In genomic region chr15:92003515-92004067, GRCh38 we compare ENCODE assay signal across 28 cellular contexts.
"Had no signal": no experiment of that assay in that cellular context is flagged by ENCODE, and none has a peak within 500 bp of the region (broad histone marks: within the 10 kb centered on the region; RNA-seq: fewer than 3 reads in every experiment).

No MANE protein-coding gene starts in this region.

- H3K4me1 ChIP-seq: SJCRH30 had no signal

- ATAC-seq: activated CD8-positive, alpha-beta T cell treated with anti-CD3 and anti-CD28 coated beads, Interleukin-2, amount 10 ng/mL, durations not matched to agents 7 days and 5 days had no signal

- H3K27ac ChIP-seq: ascending aorta, cardiac muscle cell, PC-9, RWPE1, SJCRH30, SK-N-MC had no signal

- H2AFZ ChIP-seq: PC-9 had no signal

- H3K27ac Mint-ChIP-seq: activated CD4-positive, alpha-beta T cell treated with anti-CD3 and anti-CD28 coated beads, Interleukin-2, amount 10 ng/mL, durations not matched to agents 24 days and 14 days; activated CD8-positive, alpha-beta T cell treated with anti-CD3 and anti-CD28 coated beads, Interleukin-2, amount 10 ng/mL, durations not matched to agents 7 days and 5 days; activated naive CD4-positive, alpha-beta T cell treated with anti-CD3 and anti-CD28 coated beads, Interleukin-2, amount 50 U/mL, for 24 hours; activated naive CD8-positive, alpha-beta T cell treated with anti-CD3 and anti-CD28 coated beads, Interleukin-2, amount 10 ng/mL, durations not matched to agents 7 days and 5 days; activated T-cell treated with anti-CD3 and anti-CD28 coated beads, Interleukin-2, amount 50 U/mL, for 24 hours; activated T-helper 2 cell treated with anti-CD3 and anti-CD28 coated beads, Interferon-gamma antibody, Interleukin-2, Interleukin-4, amounts not matched to agents 10 μg/mL and 5 μg/mL and 100 μg/mL, durations not matched to agents 14 hours and 24 hours and 36 hours; T-helper 1 cell treated with Interleukin-12 subunit alpha and Interleukin-12 subunit beta and Interleukin-4 antibody, amounts not matched to agents 30 μg/mL and 1 μg/mL, for 36 hours; T-helper 2 cell treated with Interferon-gamma antibody and Interleukin-4, amounts not matched to agents 5 μg/mL and 100 μg/mL, for 36 hours had no signal

- H3K27me3 Mint-ChIP-seq: activated CD4-positive, alpha-beta T cell treated with anti-CD3 and anti-CD28 coated beads, Interleukin-2, amount 10 ng/mL, durations not matched to agents 24 days and 14 days; activated naive CD4-positive, alpha-beta T cell treated with anti-CD3 and anti-CD28 coated beads, Interleukin-2, amount 50 U/mL, for 24 hours; activated naive CD8-positive, alpha-beta T cell treated with anti-CD3 and anti-CD28 coated beads, Interleukin-2, amount 10 ng/mL, durations not matched to agents 7 days and 5 days; activated T-cell treated with anti-CD3 and anti-CD28 coated beads, Interleukin-2, amount 50 U/mL, for 24 hours had no signal

- H3K27me3 ChIP-seq: ascending aorta, cardiac muscle cell had no signal

- H3K4me3 ChIP-seq: ascending aorta, cardiac muscle cell, PC-9, SJCRH30, SK-N-MC had no signal

- H3K9me3 ChIP-seq: ascending aorta, SJCRH30 had no signal

- H3K9me3 Mint-ChIP-seq: activated CD4-positive, alpha-beta T cell treated with anti-CD3 and anti-CD28 coated beads, Interleukin-2, amount 10 ng/mL, durations not matched to agents 24 days and 14 days; activated naive CD4-positive, alpha-beta T cell treated with anti-CD3 and anti-CD28 coated beads, Interleukin-2, amount 50 U/mL, for 24 hours; activated naive CD8-positive, alpha-beta T cell treated with anti-CD3 and anti-CD28 coated beads, Interleukin-2, amount 10 ng/mL, durations not matched to agents 7 days and 5 days; activated T-cell treated with anti-CD3 and anti-CD28 coated beads, Interleukin-2, amount 50 U/mL, for 24 hours; activated T-helper 2 cell treated with anti-CD3 and anti-CD28 coated beads, Interferon-gamma antibody, Interleukin-2, Interleukin-4, amounts not matched to agents 10 μg/mL and 5 μg/mL and 100 μg/mL, durations not matched to agents 14 hours and 24 hours and 36 hours; T-helper 1 cell treated with Interleukin-12 subunit alpha and Interleukin-12 subunit beta and Interleukin-4 antibody, amounts not matched to agents 30 μg/mL and 1 μg/mL, for 36 hours; T-helper 2 cell treated with Interferon-gamma antibody and Interleukin-4, amounts not matched to agents 5 μg/mL and 100 μg/mL, for 36 hours had no signal

- H3K36me3 ChIP-seq: ascending aorta, cardiac muscle cell, SJCRH30 had no signal

- H3K36me3 Mint-ChIP-seq: activated naive CD8-positive, alpha-beta T cell treated with anti-CD3 and anti-CD28 coated beads, Interleukin-2, amount 10 ng/mL, durations not matched to agents 7 days and 5 days had no signal

- DNase-seq: activated CD4-positive, alpha-beta T cell treated with anti-CD3 and anti-CD28 coated beads, Interleukin-2, amount 10 ng/mL, durations not matched to agents 24 days and 14 days; activated CD4-positive, alpha-beta T cell treated with anti-CD3 and anti-CD28 coated beads, Interleukin-2, amount 50 U/mL, for 48 hours; activated CD8-positive, alpha-beta T cell treated with anti-CD3 and anti-CD28 coated beads, Interleukin-2, amount 10 ng/mL, durations not matched to agents 7 days and 5 days; activated gamma-delta T cell; activated naive CD4-positive, alpha-beta T cell treated with Interleukin-2 at 50 U/mL for 16 hours; activated naive CD8-positive, alpha-beta T cell treated with anti-CD3 and anti-CD28 coated beads, Interleukin-2, amount 10 ng/mL, durations not matched to agents 7 days and 5 days; activated T-cell treated with anti-CD3 and anti-CD28 coated beads, Interleukin-2, amount 50 U/mL, for 24 hours; Kasumi-1; KG1; MM.1S; MV-4-11; NCI-H1092; NCI-H1436 treated with DMSO at 0.1 percent for 48 hours; NCI-H1694 treated with DMSO at 0.1 percent for 48 hours; NCI-H524 treated with DMSO at 0.1 percent for 48 hours; NCI-H748 treated with DMSO at 0.1 percent for 48 hours; NK-92 treated with Interleukin-12 subunit alpha and Interleukin-12 subunit beta, amount 100 ng/mL, for 24 hours; PC-9; SHP77; SJCRH30 had no signal

- H3K4me2 ChIP-seq: PC-9 had no signal

- H3K4me3 Mint-ChIP-seq: activated CD4-positive, alpha-beta T cell treated with anti-CD3 and anti-CD28 coated beads, Interleukin-2, amount 10 ng/mL, durations not matched to agents 24 days and 14 days; activated CD8-positive, alpha-beta T cell treated with anti-CD3 and anti-CD28 coated beads, Interleukin-2, amount 10 ng/mL, durations not matched to agents 7 days and 5 days; activated naive CD4-positive, alpha-beta T cell treated with anti-CD3 and anti-CD28 coated beads, Interleukin-2, amount 50 U/mL, for 24 hours; activated naive CD8-positive, alpha-beta T cell treated with anti-CD3 and anti-CD28 coated beads, Interleukin-2, amount 10 ng/mL, durations not matched to agents 7 days and 5 days; activated T-cell treated with anti-CD3 and anti-CD28 coated beads, Interleukin-2, amount 50 U/mL, for 24 hours; T-helper 1 cell treated with Interleukin-12 subunit alpha and Interleukin-12 subunit beta and Interleukin-4 antibody, amounts not matched to agents 30 μg/mL and 1 μg/mL, for 36 hours; T-helper 2 cell treated with Interferon-gamma antibody and Interleukin-4, amounts not matched to agents 5 μg/mL and 100 μg/mL, for 36 hours had no signal
